Comparison of ENCODE assay signal across 16 cellular contexts in genomic region chr17:81143200-81143527, GRCh38. TPM values are rescaled to one million over a fixed set of nuclear protein-coding genes. Genes with fewer than 3 reads are reported as not detected.
DNase-seq lines count a peak whose midpoint lies in the region; ATAC-seq, FAIRE-seq and TF ChIP-seq lines count a peak whose summit lies in the region.
"Had no signal": no experiment of that assay in that cellular context is flagged by ENCODE, and none has a peak within 500 bp of the region (broad histone marks: within the 10 kb centered on the region; RNA-seq: fewer than 3 reads in every experiment).

No MANE protein-coding gene starts in this region.

- CTCF ChIA-PET in A549 (lab: Yijun Ruan, JAX) (interaction anchor here (0.6 to 11.5 kb wide), 49 partner anchors 10 to 437 kb away, joined by 3 to 175 read pairs (median 6); partner anchors contain the start of genes AATK, CEP131, NDUFAF8 and PVALEF), PC-3 (lab: Charles Lee) (interaction anchor here (0.5 to 0.6 kb wide), 2 partner anchors 116 to 286 kb away, joined by 7 to 11 read pairs; no protein-coding TSS in a partner anchor)

- H3K4me1 ChIP-seq in A549 (peaks cover 10% of the 10 kb centered on the region), PC-3 (ENCODE audit: insufficient read depth, low read length) (no peaks in the 10 kb centered on the region), osteoblast (ENCODE audit: insufficient read depth, low read length) (no peaks in the 10 kb centered on the region), thyroid gland (peaks cover 0 to 9% of the 10 kb centered on the region in 2 donors)
- H3K4me1 ChIP-seq: parathyroid adenoma had no signal

- H3K36me3 ChIP-seq in PC-3 (ENCODE audit: low read depth, low read length) (no peaks in the 10 kb centered on the region), osteoblast (ENCODE audit: insufficient read depth, low read length) (no peaks in the 10 kb centered on the region), thyroid gland (no peaks in the 10 kb centered on the region)
- H3K36me3 ChIP-seq: spleen had no signal

- H3K9me3 ChIP-seq in A549 (no peaks in the 10 kb centered on the region), PC-3 (ENCODE audit: low read length) (no peaks in the 10 kb centered on the region), osteoblast (ENCODE audit: low read depth, low read length) (no peaks in the 10 kb centered on the region), thyroid gland (no peaks in the 10 kb centered on the region)
- H3K9me3 ChIP-seq: spleen had no signal

- no peak for FAIRE-seq in A549 (lab: Jason Lieb, UNC)

- no peaks in the 10 kb centered on the region for H3F3A ChIP-seq in PC-3 (ENCODE audit: low read length, unreplicated experiment)

- POLR2A ChIA-PET in A549 (lab: Yijun Ruan, JAX) (no interaction called here), PC-3 (lab: Charles Lee; ENCODE audit: unreplicated experiment) (no interaction called here)

- H2AFZ ChIP-seq in PC-3 (ENCODE audit: low read length) (peak overlapping the region; percentile 75), osteoblast (ENCODE audit: low read length) (peak overlapping the region; percentile 95)
- H2AFZ ChIP-seq: parathyroid adenoma had no signal

- no TSS peak for BruUV-seq in PC-3 (replicated peaks; lab: Mats Ljungman, UMichigan)

- DNase-seq in A549 (ENCODE audit: low read depth in 1 of 2, low spot score in 1 of 2) (no peak), PC-3 (no peak), osteoblast (ENCODE audit: insufficient read length, low spot score, missing footprints) (no peak), thyroid gland (no peak), NCI-H345 (lab: John Stamatoyannopoulos, UW) (no peak), NAMALWA (ENCODE audit: low spot score) (no peak), lower leg skin (ENCODE audit: low spot score in 2 of 2) (no peak)

- WGBS in A549 (ENCODE audit: missing lambda C conversion rate), result 94% methylated on average over 2 of the region's 11 CpGs
- WGBS in thyroid gland, 2 donors, result 70% methylated on average over 4 of the region's 11 CpGs; no CpG with 5 or more reads in 1 of the 2 donors
- 56 to 83% methylated on average over 6 to 10 of the region's 11 CpGs for WGBS in lower leg skin, 2 donors

- ATAC-seq in A549 (peak; percentile 25 to 61; a peak in 5 of 6 replicates), PC-3 (no peak), esophagus mucosa (peak; percentile 8)

- H3K4me3 ChIP-seq in A549 (no peak overlapping the region), PC-3 (ENCODE audit: low read length) (no peak overlapping the region), osteoblast (ENCODE audit: insufficient read depth, low read length) (no peak overlapping the region), thyroid gland (replicated peaks in 1 of 3) (no peak overlapping the region), lower leg skin (ENCODE audit: low read depth, poor library complexity, severe bottlenecking) (no peak overlapping the region)
- H3K4me3 ChIP-seq: spleen had no signal

- no peaks in the 10 kb centered on the region for H3K79me2 ChIP-seq in PC-3 (ENCODE audit: low read length)
- H3K79me2 ChIP-seq in osteoblast (ENCODE audit: insufficient read depth, low read length), result no peaks in the 10 kb centered on the region

- no peaks in the 10 kb centered on the region for H3K9me2 ChIP-seq in PC-3 (replicated peaks; ENCODE audit: low read length)

- H3K9ac ChIP-seq in PC-3 (ENCODE audit: low read length), result no peak overlapping the region
- H3K9ac ChIP-seq: parathyroid adenoma had no signal

- TF ChIP-seq RAD21 in A549 (conservative IDR thresholded peaks at IDR 0.05 in 1 of 2, IDR thresholded peaks at IDR 0.05 in 1 of 2), result no peak

- TF ChIP-seq POLR2A in A549 (IDR thresholded peaks at IDR 0.05; ENCODE audit: low read length) (no peak), thyroid gland (IDR thresholded peaks at IDR 0.05) (no peak), lower leg skin (IDR thresholded peaks at IDR 0.05) (no peak)

- TF ChIP-seq CTCF in A549 (IDR thresholded peaks at IDR 0.05) (no peak), PC-3 (conservative IDR thresholded peaks at IDR 0.05; ENCODE audit: low read depth, low read length) (no peak), osteoblast (IDR thresholded peaks at IDR 0.05; ENCODE audit: extremely low read depth, low read depth, low read length) (no peak), thyroid gland (IDR thresholded peaks at IDR 0.05) (no peak), lower leg skin (IDR thresholded peaks at IDR 0.05) (no peak)

- intact Hi-C loops in PC-3 (cut with micrococcal nuclease) (loop anchor here (2.0 kb wide), 1 partner anchor 58 kb away; no protein-coding TSS in a partner anchor), thyroid gland (cut with DNase I) (loop anchor here (5.0 kb wide), 1 partner anchor 94 kb away; the partner anchor contains the start of genes NDUFAF8 and TEPSIN), lower leg skin (cut with DNase I; ENCODE audit: low total_unique reads) (no loop called here)

- H3K27me3 ChIP-seq in PC-3 (ENCODE audit: low read length) (no peaks in the 10 kb centered on the region), osteoblast (ENCODE audit: insufficient read depth, low read length) (no peaks in the 10 kb centered on the region), thyroid gland (no peaks in the 10 kb centered on the region)

- H3K27ac ChIP-seq in A549, result peak overlapping the region; percentile 49 to 61; a peak in 5 of 6 replicates
- no peak overlapping the region for H3K27ac ChIP-seq in PC-3 (ENCODE audit: low read length)
- no peak overlapping the region for H3K27ac ChIP-seq in osteoblast (ENCODE audit: low read depth, low read length)
- no peak overlapping the region for H3K27ac ChIP-seq in thyroid gland
- H3K27ac ChIP-seq: parathyroid adenoma had no signal

- no peak for TF ChIP-seq EP300 in A549 (IDR thresholded peaks at IDR 0.05)

- H4K20me1 ChIP-seq in PC-3 (ENCODE audit: low read length) (no peaks in the 10 kb centered on the region), osteoblast (ENCODE audit: insufficient read depth, low read length) (no peaks in the 10 kb centered on the region)

- peak overlapping the region; percentile 68; the same call in 2 of the 3 replicates for H3K4me2 ChIP-seq in A549
- no peak overlapping the region for H3K4me2 ChIP-seq in PC-3 (ENCODE audit: low read length)
- H3K4me2 ChIP-seq in osteoblast (ENCODE audit: insufficient read depth, low read length), result no peak overlapping the region

TF ChIP-seq in A549, 52 proteins besides CTCF, POLR2A, EP300 and RAD21:
- no peak for TF ChIP-seq RFX5 (IDR thresholded peaks at IDR 0.05)
- TF ChIP-seq RNF2 (IDR thresholded peaks at IDR 0.05; ENCODE audit: borderline replicate concordance, low read depth), result no peak
- no peak for TF ChIP-seq HOXA7 (CRISPR knock-in tag; IDR thresholded peaks at IDR 0.05)
- TF ChIP-seq, protein P1, sequence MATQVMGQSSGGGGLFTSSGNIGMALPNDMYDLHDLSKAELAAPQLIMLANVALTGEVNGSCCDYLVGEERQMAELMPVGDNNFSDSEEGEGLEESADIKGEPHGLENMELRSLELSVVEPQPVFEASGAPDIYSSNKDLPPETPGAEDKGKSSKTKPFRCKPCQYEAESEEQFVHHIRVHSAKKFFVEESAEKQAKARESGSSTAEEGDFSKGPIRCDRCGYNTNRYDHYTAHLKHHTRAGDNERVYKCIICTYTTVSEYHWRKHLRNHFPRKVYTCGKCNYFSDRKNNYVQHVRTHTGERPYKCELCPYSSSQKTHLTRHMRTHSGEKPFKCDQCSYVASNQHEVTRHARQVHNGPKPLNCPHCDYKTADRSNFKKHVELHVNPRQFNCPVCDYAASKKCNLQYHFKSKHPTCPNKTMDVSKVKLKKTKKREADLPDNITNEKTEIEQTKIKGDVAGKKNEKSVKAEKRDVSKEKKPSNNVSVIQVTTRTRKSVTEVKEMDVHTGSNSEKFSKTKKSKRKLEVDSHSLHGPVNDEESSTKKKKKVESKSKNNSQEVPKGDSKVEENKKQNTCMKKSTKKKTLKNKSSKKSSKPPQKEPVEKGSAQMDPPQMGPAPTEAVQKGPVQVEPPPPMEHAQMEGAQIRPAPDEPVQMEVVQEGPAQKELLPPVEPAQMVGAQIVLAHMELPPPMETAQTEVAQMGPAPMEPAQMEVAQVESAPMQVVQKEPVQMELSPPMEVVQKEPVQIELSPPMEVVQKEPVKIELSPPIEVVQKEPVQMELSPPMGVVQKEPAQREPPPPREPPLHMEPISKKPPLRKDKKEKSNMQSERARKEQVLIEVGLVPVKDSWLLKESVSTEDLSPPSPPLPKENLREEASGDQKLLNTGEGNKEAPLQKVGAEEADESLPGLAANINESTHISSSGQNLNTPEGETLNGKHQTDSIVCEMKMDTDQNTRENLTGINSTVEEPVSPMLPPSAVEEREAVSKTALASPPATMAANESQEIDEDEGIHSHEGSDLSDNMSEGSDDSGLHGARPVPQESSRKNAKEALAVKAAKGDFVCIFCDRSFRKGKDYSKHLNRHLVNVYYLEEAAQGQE (IDR thresholded peaks at IDR 0.05), result no peak
- TF ChIP-seq, protein P2, sequence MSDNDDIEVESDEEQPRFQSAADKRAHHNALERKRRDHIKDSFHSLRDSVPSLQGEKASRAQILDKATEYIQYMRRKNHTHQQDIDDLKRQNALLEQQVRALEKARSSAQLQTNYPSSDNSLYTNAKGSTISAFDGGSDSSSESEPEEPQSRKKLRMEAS (IDR thresholded peaks at IDR 0.05), result no peak

RNA-seq across cellular contexts. Expression of gene PVALEF, which starts 22.1 kb away (rescaled TPM):
- polyA plus RNA-seq in A549 (2011; rRNA removed), result not detected in 2 replicates
- polyA plus RNA-seq in A549 (2012; cell fraction: cytosol; rRNA removed), result not detected in 2 replicates
- polyA plus RNA-seq in A549 (2012; cell fraction: nucleus; rRNA removed), result not detected in 2 replicates
- not detected in 3 replicates for polyA plus RNA-seq in A549 (2017; fragmentation: RNase III; extraction: RNeasy Plus Mini Kit Qiagen cat#74134 plus additional on column Dnase treatment)
- polyA minus RNA-seq in A549 (2011; rRNA and poly(A)+ RNA removed), result not detected in 2 replicates
- not detected in 2 replicates for total RNA-seq in PC-3 (2014; rRNA removed)
- not detected for total RNA-seq in esophagus mucosa
- total RNA-seq in osteoblast, result not detected in 2 replicates
- not detected for total RNA-seq in thyroid gland
- total RNA-seq in lower leg skin, result not detected
- total RNA-seq: activated CD4-positive, alpha-beta memory T cell treated with anti-CD3 and anti-CD28 coated beads for 36 hours; CD8-positive, alpha-beta T cell; fibroblast of villous mesenchyme; liver; spleen; T-helper 1 cell treated with Interleukin-12 subunit alpha and Interleukin-12 subunit beta and Interleukin-4 antibody, amounts not matched to agents 30 ng/mL and 1 ng/mL, for 36 hours had no signal
- polyA plus RNA-seq: AG04450, liver, spleen had no signal

RNA-seq across cellular contexts. Expression of gene AATK, which starts 22.9 kb away (rescaled TPM):
- polyA plus RNA-seq in A549 (2011; rRNA removed) (0.17 and 0.26 TPM in 2 replicates), A549 (2017; fragmentation: RNase III; extraction: RNeasy Plus Mini Kit Qiagen cat#74134 plus additional on column Dnase treatment) (0.37 to 0.51 TPM (median 0.39 TPM) in 3 replicates)
- 0.44 and 0.57 TPM in 2 replicates for polyA plus RNA-seq in A549 (2012; cell fraction: cytosol; rRNA removed)
- polyA plus RNA-seq in A549 (2012; cell fraction: nucleus; rRNA removed), result 1.3 and 1.6 TPM in 2 replicates
- polyA minus RNA-seq in A549 (2011; rRNA and poly(A)+ RNA removed), result 0.25 and 0.73 TPM in 2 replicates
- total RNA-seq in PC-3 (2014; rRNA removed) (1.1 and 1.7 TPM in 2 replicates), esophagus mucosa (0.56 TPM), osteoblast (under 0.01 TPM in 1 of 2 replicates, not detected in the other), thyroid gland (10 to 100 TPM in 1 of 4 donors, 1 to 10 TPM in 3; 4.1 to 17.6 (median 7.4) TPM), lower leg skin (1 to 10 TPM in 3 of 4 donors, under 1 TPM in 1; 0.81 to 3.5 (median 2.2) TPM)

Comparison
In these comparisons a context has a peak if more than half of its experiments do, and no peak if none do; other contexts are left out.
1. H3K27ac ChIP-seq: peak in A549 (2 of 2); none in PC-3 (single experiment), osteoblast (single experiment) and thyroid gland (0 of 3).